In the genomic region with DNA sequence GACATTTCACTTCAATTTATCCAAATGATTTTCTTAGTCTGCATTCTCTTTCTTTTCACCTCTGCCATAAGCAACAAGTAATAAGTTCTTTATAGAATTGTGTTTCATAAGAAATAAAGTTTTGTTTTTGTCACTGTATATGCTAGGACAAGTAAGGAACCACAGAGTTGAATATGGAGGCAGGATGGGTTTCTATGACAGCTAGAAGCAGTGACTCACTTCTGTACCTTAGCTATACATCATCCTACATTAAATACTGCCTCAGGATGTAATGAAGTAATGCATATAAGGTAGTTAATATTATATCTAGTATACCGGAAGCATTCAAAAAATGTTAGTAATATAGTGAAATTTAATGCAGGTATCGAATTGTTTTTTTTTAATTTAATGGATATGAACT, we compare ENCODE assay signal across 16 cellular contexts.
DNase-seq lines count a peak whose midpoint lies in the region; ATAC-seq and TF ChIP-seq lines count a peak whose summit lies in the region.
"Had no signal": no experiment of that assay in that cellular context is flagged by ENCODE, and none has a peak within 500 bp of the region (broad histone marks: within the 10 kb centered on the region; RNA-seq: fewer than 3 reads in every experiment).

No MANE protein-coding gene starts in this region.

- ATAC-seq in activated naive CD8-positive, alpha-beta T cell treated with anti-CD3 and anti-CD28 coated beads, Interleukin-2, amount 50 U/mL, for 24 hours = peak; percentile 65
- ATAC-seq in PC-3 (no peak), foreskin keratinocyte (peak; percentile 77), T-helper 17 cell (no peak)
- peak; percentile 55 for ATAC-seq in activated T-helper 17 cell treated with anti-CD3 and anti-CD28 coated beads, Interleukin-2, amount 50 U/mL, for 72 hours (replicated peaks)

- H3K4me2 ChIP-seq in PC-3 (ENCODE audit: low read length) = no peak overlapping the region

- POLR2A ChIA-PET in PC-3 (lab: Charles Lee; ENCODE audit: unreplicated experiment) = no interaction called here

- intact Hi-C loops in PC-3 (cut with micrococcal nuclease) = no loop called here
- intact Hi-C loops in uterus (cut with DNase I; ENCODE audit: low total_unique reads) = no loop called here

- H3K27ac Mint-ChIP-seq in activated naive CD8-positive, alpha-beta T cell treated with anti-CD3 and anti-CD28 coated beads, Interleukin-2, amount 50 U/mL, for 24 hours = no peak overlapping the region
- H3K27ac Mint-ChIP-seq in activated naive CD8-positive, alpha-beta T cell treated with anti-CD3 and anti-CD28 coated beads for 36 hours = no peak overlapping the region
- no peak overlapping the region for H3K27ac Mint-ChIP-seq in activated T-helper 17 cell treated with anti-CD3 and anti-CD28 coated beads, Interleukin-2, amount 50 U/mL, for 72 hours
- H3K27ac Mint-ChIP-seq in T-helper 17 cell = no peak overlapping the region

- H3K79me2 ChIP-seq in PC-3 (ENCODE audit: low read length) = no peaks in the 10 kb centered on the region

- H3K4me3 ChIP-seq in PC-3 (ENCODE audit: low read length) = no peak overlapping the region
- no peak overlapping the region for H3K4me3 ChIP-seq in uterus
- H3K4me3 ChIP-seq: GM23248 had no signal

- no peaks in the 10 kb centered on the region for H3K36me3 ChIP-seq in PC-3 (ENCODE audit: low read depth, low read length)
- no peaks in the 10 kb centered on the region for H3K36me3 ChIP-seq in uterus

- H2AFZ ChIP-seq in PC-3 (ENCODE audit: low read length) = no peak overlapping the region
- H2AFZ ChIP-seq: GM23248 had no signal

- DNase-seq in activated naive CD8-positive, alpha-beta T cell treated with anti-CD3 and anti-CD28 coated beads, Interleukin-2, amount 50 U/mL, for 24 hours = no peak
- no peak for DNase-seq in activated naive CD8-positive, alpha-beta T cell treated with anti-CD3 and anti-CD28 coated beads for 36 hours
- DNase-seq in PC-3 (peak; percentile 6), foreskin keratinocyte (peak in 1 of 2 donors; percentile 29), NCI-H524 treated with DMSO at 0.1 percent for 48 hours (lab: John Stamatoyannopoulos, UW) (no peak), T-helper 17 cell (no peak), uterus (no peak)
- DNase-seq: C1 segment of cervical spinal cord; Calu3; CD4-positive, alpha-beta memory T cell; COR-L47; DND-41; GM23248; H7; HCEC 1CT had no signal

- no peaks in the 10 kb centered on the region for H3K27me3 ChIP-seq in PC-3 (ENCODE audit: low read length)
- no peaks in the 10 kb centered on the region for H3K27me3 ChIP-seq in foreskin keratinocyte
- H3K27me3 ChIP-seq in uterus = no peaks in the 10 kb centered on the region

- H3K27ac ChIP-seq in PC-3 (ENCODE audit: low read length) (no peak overlapping the region), foreskin keratinocyte (no peak overlapping the region), uterus (no peak overlapping the region)
- H3K27ac ChIP-seq: GM23248 had no signal

- no peaks in the 10 kb centered on the region for H3K27me3 Mint-ChIP-seq in activated naive CD8-positive, alpha-beta T cell treated with anti-CD3 and anti-CD28 coated beads, Interleukin-2, amount 50 U/mL, for 24 hours
- no peaks in the 10 kb centered on the region for H3K27me3 Mint-ChIP-seq in activated naive CD8-positive, alpha-beta T cell treated with anti-CD3 and anti-CD28 coated beads for 36 hours
- no peaks in the 10 kb centered on the region for H3K27me3 Mint-ChIP-seq in activated T-helper 17 cell treated with anti-CD3 and anti-CD28 coated beads, Interleukin-2, amount 50 U/mL, for 72 hours
- no peaks in the 10 kb centered on the region for H3K27me3 Mint-ChIP-seq in T-helper 17 cell
- H3K27me3 Mint-ChIP-seq: CD4-positive, alpha-beta memory T cell had no signal

- no peaks in the 10 kb centered on the region for H4K20me1 ChIP-seq in PC-3 (ENCODE audit: low read length)

- no peak overlapping the region for H3K4me3 Mint-ChIP-seq in activated naive CD8-positive, alpha-beta T cell treated with anti-CD3 and anti-CD28 coated beads, Interleukin-2, amount 50 U/mL, for 24 hours
- no peak overlapping the region for H3K4me3 Mint-ChIP-seq in activated naive CD8-positive, alpha-beta T cell treated with anti-CD3 and anti-CD28 coated beads for 36 hours
- H3K4me3 Mint-ChIP-seq in activated T-helper 17 cell treated with anti-CD3 and anti-CD28 coated beads, Interleukin-2, amount 50 U/mL, for 72 hours = no peak overlapping the region
- H3K4me3 Mint-ChIP-seq in T-helper 17 cell = no peak overlapping the region
- H3K4me3 Mint-ChIP-seq: CD4-positive, alpha-beta memory T cell had no signal

- BruUV-seq in PC-3 (replicated peaks; lab: Mats Ljungman, UMichigan) = no TSS peak

- H3K4me1 ChIP-seq in PC-3 (ENCODE audit: insufficient read depth, low read length) = no peaks in the 10 kb centered on the region
- H3K4me1 ChIP-seq in foreskin keratinocyte = no peaks in the 10 kb centered on the region
- H3K4me1 ChIP-seq in uterus = no peaks in the 10 kb centered on the region

- no peaks in the 10 kb centered on the region for H3K36me3 Mint-ChIP-seq in activated naive CD8-positive, alpha-beta T cell treated with anti-CD3 and anti-CD28 coated beads, Interleukin-2, amount 50 U/mL, for 24 hours (ENCODE audit: low read depth)
- H3K36me3 Mint-ChIP-seq in activated naive CD8-positive, alpha-beta T cell treated with anti-CD3 and anti-CD28 coated beads for 36 hours = no peaks in the 10 kb centered on the region
- no peaks in the 10 kb centered on the region for H3K36me3 Mint-ChIP-seq in activated T-helper 17 cell treated with anti-CD3 and anti-CD28 coated beads, Interleukin-2, amount 50 U/mL, for 72 hours (ENCODE audit: low read depth)
- H3K36me3 Mint-ChIP-seq in T-helper 17 cell (ENCODE audit: low read depth) = peaks cover 4% of the 10 kb centered on the region

- no peak for TF ChIP-seq POLR2A in uterus (IDR thresholded peaks at IDR 0.05)

- TF ChIP-seq CTCF in PC-3 (conservative IDR thresholded peaks at IDR 0.05; ENCODE audit: low read depth, low read length) (no peak), foreskin keratinocyte (conservative IDR thresholded peaks at IDR 0.05) (no peak), uterus (IDR thresholded peaks at IDR 0.05) (no peak)

- no peaks in the 10 kb centered on the region for H3K4me1 Mint-ChIP-seq in activated naive CD8-positive, alpha-beta T cell treated with anti-CD3 and anti-CD28 coated beads, Interleukin-2, amount 50 U/mL, for 24 hours
- no peaks in the 10 kb centered on the region for H3K4me1 Mint-ChIP-seq in activated naive CD8-positive, alpha-beta T cell treated with anti-CD3 and anti-CD28 coated beads for 36 hours
- H3K4me1 Mint-ChIP-seq in activated T-helper 17 cell treated with anti-CD3 and anti-CD28 coated beads, Interleukin-2, amount 50 U/mL, for 72 hours = no peaks in the 10 kb centered on the region
- H3K4me1 Mint-ChIP-seq in T-helper 17 cell = no peaks in the 10 kb centered on the region
- H3K4me1 Mint-ChIP-seq: CD4-positive, alpha-beta memory T cell had no signal

- H3F3A ChIP-seq in PC-3 (ENCODE audit: low read length, unreplicated experiment) = no peaks in the 10 kb centered on the region

- no peaks in the 10 kb centered on the region for H3K9me3 Mint-ChIP-seq in activated naive CD8-positive, alpha-beta T cell treated with anti-CD3 and anti-CD28 coated beads, Interleukin-2, amount 50 U/mL, for 24 hours
- no peaks in the 10 kb centered on the region for H3K9me3 Mint-ChIP-seq in activated naive CD8-positive, alpha-beta T cell treated with anti-CD3 and anti-CD28 coated beads for 36 hours
- H3K9me3 Mint-ChIP-seq in activated T-helper 17 cell treated with anti-CD3 and anti-CD28 coated beads, Interleukin-2, amount 50 U/mL, for 72 hours = no peaks in the 10 kb centered on the region
- H3K9me3 Mint-ChIP-seq: CD4-positive, alpha-beta memory T cell had no signal

- H3K9me2 ChIP-seq in PC-3 (replicated peaks; ENCODE audit: low read length) = no peaks in the 10 kb centered on the region

- no peak overlapping the region for H3K9ac ChIP-seq in PC-3 (ENCODE audit: low read length)
- H3K9ac ChIP-seq: GM23248 had no signal

- CTCF ChIA-PET in PC-3 (lab: Charles Lee) = no interaction called here

- H3K9me3 ChIP-seq in PC-3 (ENCODE audit: low read length) (no peaks in the 10 kb centered on the region), T-helper 17 cell (ENCODE audit: control insufficient read depth, low read length, poor library complexity, severe bottlenecking) (no peaks in the 10 kb centered on the region), uterus (no peaks in the 10 kb centered on the region)

Comparison
In these comparisons a context has a peak if more than half of its experiments do, and no peak if none do; other contexts are left out.
1. ATAC-seq: peak in activated naive CD8-positive, alpha-beta T cell treated with anti-CD3 and anti-CD28 coated beads, Interleukin-2, amount 50 U/mL, for 24 hours (single experiment), activated T-helper 17 cell treated with anti-CD3 and anti-CD28 coated beads, Interleukin-2, amount 50 U/mL, for 72 hours (single experiment) and foreskin keratinocyte (single experiment); none in PC-3 (single experiment) and T-helper 17 cell (single experiment).